In the genomic region with DNA sequence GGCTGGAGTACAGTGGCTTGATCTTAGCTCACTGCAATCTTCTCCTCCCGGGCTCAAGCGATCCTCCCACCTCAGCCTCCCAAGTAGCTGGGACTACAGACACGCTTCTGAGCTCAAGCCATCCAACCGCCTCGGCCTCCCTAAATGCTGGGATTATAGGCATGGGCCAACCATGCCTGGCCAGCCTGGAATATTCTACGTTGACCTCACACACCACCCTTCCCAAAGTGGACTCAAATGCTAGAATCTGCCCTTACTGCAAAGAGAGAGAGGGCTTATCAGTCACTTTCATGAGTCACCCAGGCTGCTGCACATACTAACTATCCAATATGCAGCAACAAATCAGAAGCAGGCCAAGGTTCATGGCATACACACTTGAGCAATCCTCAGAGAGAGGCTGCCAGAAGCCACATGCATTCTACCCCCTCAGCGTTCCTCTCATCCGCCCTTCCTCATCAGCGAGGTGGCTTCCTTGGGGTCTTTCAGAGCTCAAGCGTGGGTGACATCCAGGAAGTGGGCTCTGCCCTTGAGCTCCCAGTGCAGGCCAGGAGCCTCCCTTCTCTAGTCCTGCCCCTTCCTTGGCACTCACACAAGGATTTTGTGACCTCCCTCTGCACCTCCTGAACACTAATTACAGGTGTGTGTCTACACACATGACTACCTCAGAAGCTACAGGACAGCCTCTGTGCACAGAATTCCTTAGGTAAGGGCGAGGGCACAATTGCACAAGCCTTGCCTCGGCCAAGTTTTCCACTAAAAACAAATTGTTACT, we compare ENCODE assay signal across 10 cellular contexts. TPM values are rescaled to one million over a fixed set of nuclear protein-coding genes. Genes with fewer than 3 reads are reported as not detected.
DNase-seq lines count a peak whose midpoint lies in the region; ATAC-seq and TF ChIP-seq lines count a peak whose summit lies in the region.
"Had no signal": no experiment of that assay in that cellular context is flagged by ENCODE, and none has a peak within 500 bp of the region (broad histone marks: within the 10 kb centered on the region; RNA-seq: fewer than 3 reads in every experiment).

No MANE protein-coding gene starts in this region.

- DNase-seq in GM04504 (ENCODE audit: low read depth), result peak; percentile 34
- peak; percentile 59 for DNase-seq in OCI-M1 (lab: John Stamatoyannopoulos, UW)
- DNase-seq in esophagus squamous epithelium (lab: John Stamatoyannopoulos, UW), result no peak
- peak; percentile 72 for DNase-seq in retinal pigment epithelial cell (ENCODE audit: low read depth)
- DNase-seq in stimulated activated CD4-positive, alpha-beta T cell treated with anti-CD3 and anti-CD28 coated beads, Interleukin-15, amount 100 ng/mL, for 24 hours, result no peak
- no peak for DNase-seq in activated naive CD4-positive, alpha-beta T cell treated with anti-CD3 and anti-CD28 coated beads, Interleukin-2, amount 10 ng/mL, durations not matched to agents 7 days and 5 days
- DNase-seq: midbrain, NCI-H1105 treated with DMSO at 0.1 percent for 48 hours had no signal

- H3K27ac Mint-ChIP-seq in activated naive CD4-positive, alpha-beta T cell treated with anti-CD3 and anti-CD28 coated beads, Interleukin-2, amount 10 ng/mL, durations not matched to agents 7 days and 5 days, result no peak overlapping the region

- H3K9me3 ChIP-seq in esophagus squamous epithelium, result no peaks in the 10 kb centered on the region

- no peak for TF ChIP-seq CTCF in esophagus squamous epithelium (IDR thresholded peaks at IDR 0.05)
- no peak for TF ChIP-seq CTCF in retinal pigment epithelial cell (conservative IDR thresholded peaks at IDR 0.05; ENCODE audit: low read depth, low read length)

- peaks cover 3% of the 10 kb centered on the region for H3K4me1 Mint-ChIP-seq in activated naive CD4-positive, alpha-beta T cell treated with anti-CD3 and anti-CD28 coated beads, Interleukin-2, amount 10 ng/mL, durations not matched to agents 7 days and 5 days

- H3K27me3 ChIP-seq in esophagus squamous epithelium, result no peaks in the 10 kb centered on the region

- whole genome bisulfite sequencing in esophagus squamous epithelium, 2 donors, result 38 to 67% methylated on average over 7 to 12 of the region's 12 CpGs

- peaks cover 17% of the 10 kb centered on the region for H3K27me3 Mint-ChIP-seq in activated naive CD4-positive, alpha-beta T cell treated with anti-CD3 and anti-CD28 coated beads, Interleukin-2, amount 10 ng/mL, durations not matched to agents 7 days and 5 days

- intact Hi-C loops in esophagus squamous epithelium (cut with DNase I), result no loop called here

- peak overlapping the region in 3 of 4 donors; percentile 7 to 63 (median 11) for H3K27ac ChIP-seq in esophagus squamous epithelium

- H3K4me3 ChIP-seq in esophagus squamous epithelium (no peak overlapping the region), retinal pigment epithelial cell (ENCODE audit: low read length) (no peak overlapping the region)

- H3K4me3 Mint-ChIP-seq in activated naive CD4-positive, alpha-beta T cell treated with anti-CD3 and anti-CD28 coated beads, Interleukin-2, amount 10 ng/mL, durations not matched to agents 7 days and 5 days, result no peak overlapping the region

- H3K36me3 Mint-ChIP-seq in activated naive CD4-positive, alpha-beta T cell treated with anti-CD3 and anti-CD28 coated beads, Interleukin-2, amount 10 ng/mL, durations not matched to agents 7 days and 5 days, result no peaks in the 10 kb centered on the region

- no peaks in the 10 kb centered on the region for H3K36me3 ChIP-seq in esophagus squamous epithelium

- no peak for TF ChIP-seq POLR2A in esophagus squamous epithelium (IDR thresholded peaks at IDR 0.05)

- CTCF ChIA-PET in activated naive CD4-positive, alpha-beta T cell treated with anti-CD3 and anti-CD28 coated beads, Interleukin-2, amount 10 ng/mL, durations not matched to agents 7 days and 5 days (lab: Charles Lee), result no interaction called here

- H3K4me1 ChIP-seq in esophagus squamous epithelium, result peaks cover 0 to 11% (median 3%) of the 10 kb centered on the region in 3 donors

- H3K9me3 Mint-ChIP-seq in activated naive CD4-positive, alpha-beta T cell treated with anti-CD3 and anti-CD28 coated beads, Interleukin-2, amount 10 ng/mL, durations not matched to agents 7 days and 5 days, result no peaks in the 10 kb centered on the region

- ATAC-seq in GM21528 (IDR thresholded peaks at IDR 0.05; ENCODE audit: low FRiP score, unreplicated experiment) (no peak), GM18907 (IDR thresholded peaks at IDR 0.05; ENCODE audit: unreplicated experiment) (no peak)

RNA-seq across cellular contexts. Expression of gene SIAH1, which starts 24.8 kb away (rescaled TPM):
- 10 to 100 TPM; 13.1 to 24.4 (median 16.5) TPM for total RNA-seq in esophagus squamous epithelium

Comparison
In these comparisons a context has a peak if more than half of its experiments do, and no peak if none do; other contexts are left out.
1. DNase-seq: peak in GM04504 (single experiment), OCI-M1 (single experiment) and retinal pigment epithelial cell (single experiment); none in esophagus squamous epithelium (single experiment), stimulated activated CD4-positive, alpha-beta T cell treated with anti-CD3 and anti-CD28 coated beads, Interleukin-15, amount 100 ng/mL, for 24 hours (single experiment) and activated naive CD4-positive, alpha-beta T cell treated with anti-CD3 and anti-CD28 coated beads, Interleukin-2, amount 10 ng/mL, durations not matched to agents 7 days and 5 days (single experiment).